19 cellular contexts compared by ENCODE assay signal in genomic region chr11:80872116-80872728, GRCh38.
DNase-seq lines count a peak whose midpoint lies in the region; ATAC-seq, FAIRE-seq and TF ChIP-seq lines count a peak whose summit lies in the region.
"Had no signal": no experiment of that assay in that cellular context is flagged by ENCODE, and none has a peak within 500 bp of the region (broad histone marks: within the 10 kb centered on the region; RNA-seq: fewer than 3 reads in every experiment).

No MANE protein-coding gene starts in this region.

- no peak for TF ChIP-seq CTCF in D721Med (IDR thresholded peaks at IDR 0.05; ENCODE audit: insufficient read depth, missing control alignments)

- H3K9me3 Mint-ChIP-seq in activated CD4-positive, alpha-beta memory T cell treated with anti-CD3 and anti-CD28 coated beads for 36 hours = peaks cover 26% of the 10 kb centered on the region

- H3K4me1 Mint-ChIP-seq in activated CD4-positive, alpha-beta memory T cell treated with anti-CD3 and anti-CD28 coated beads for 36 hours (ENCODE audit: low read depth) = no peaks in the 10 kb centered on the region
- H3K4me1 Mint-ChIP-seq: CD8-positive, alpha-beta memory T cell; T-helper 17 cell had no signal

- no peak overlapping the region for H3K27ac Mint-ChIP-seq in activated CD4-positive, alpha-beta memory T cell treated with anti-CD3 and anti-CD28 coated beads for 36 hours
- H3K27ac Mint-ChIP-seq: CD8-positive, alpha-beta memory T cell; T-helper 17 cell had no signal

- TF ChIP-seq POLR2A in H54 (IDR thresholded peaks at IDR 0.05; ENCODE audit: low read depth, low read length) = no peak

- POLR2A ChIA-PET in activated CD4-positive, alpha-beta memory T cell treated with anti-CD3 and anti-CD28 coated beads for 36 hours (lab: Charles Lee) = no interaction called here

- intact Hi-C loops in activated CD4-positive, alpha-beta memory T cell treated with anti-CD3 and anti-CD28 coated beads for 36 hours (cut with micrococcal nuclease) = no loop called here

- no peaks in the 10 kb centered on the region for H3K27me3 Mint-ChIP-seq in activated CD4-positive, alpha-beta memory T cell treated with anti-CD3 and anti-CD28 coated beads for 36 hours
- H3K27me3 Mint-ChIP-seq: CD8-positive, alpha-beta memory T cell; T-helper 17 cell had no signal

- DNase-seq in H54 (ENCODE audit: insufficient read length, low spot score) (no peak), foreskin melanocyte (peak; percentile 16), D721Med (ENCODE audit: insufficient read length, low spot score) (no peak), amniotic stem cell (lab: John Stamatoyannopoulos, UW) (no peak)
- no peak for DNase-seq in activated CD4-positive, alpha-beta memory T cell treated with anti-CD3 and anti-CD28 coated beads for 36 hours
- DNase-seq: BE2C; CD8-positive, alpha-beta memory T cell; GF-D8; Kasumi-1; NCI-H1105 treated with DMSO at 0.1 percent for 48 hours; NCI-H1930; NCI-H2171 treated with DMSO at 0.1 percent for 48 hours; NCI-H774; Peyer's patch; SHP77; T-helper 17 cell had no signal

- ATAC-seq in GM19452 (IDR thresholded peaks at IDR 0.05; ENCODE audit: unreplicated experiment) (peak; percentile 73), HG03354 (IDR thresholded peaks at IDR 0.05; ENCODE audit: poor library complexity, severe bottlenecking, unreplicated experiment) (peak; percentile 63)
- ATAC-seq: SK-N-SH treated with all-trans-retinoic acid at 6 μM for 48 hours, T-helper 17 cell had no signal

- no peak overlapping the region for H3K4me3 Mint-ChIP-seq in activated CD4-positive, alpha-beta memory T cell treated with anti-CD3 and anti-CD28 coated beads for 36 hours
- H3K4me3 Mint-ChIP-seq: CD8-positive, alpha-beta memory T cell; T-helper 17 cell had no signal

- FAIRE-seq in H54 (lab: Jason Lieb, UNC) = peak; percentile 36
- no peak for FAIRE-seq in D721Med (lab: Jason Lieb, UNC)

- H3K36me3 Mint-ChIP-seq in activated CD4-positive, alpha-beta memory T cell treated with anti-CD3 and anti-CD28 coated beads for 36 hours = no peaks in the 10 kb centered on the region
- H3K36me3 Mint-ChIP-seq: CD8-positive, alpha-beta memory T cell had no signal

- CTCF ChIA-PET in activated CD4-positive, alpha-beta memory T cell treated with anti-CD3 and anti-CD28 coated beads for 36 hours (lab: Charles Lee) = no interaction called here
